Comparison of ENCODE assay signal across 1 cellular context in the genomic region with DNA sequence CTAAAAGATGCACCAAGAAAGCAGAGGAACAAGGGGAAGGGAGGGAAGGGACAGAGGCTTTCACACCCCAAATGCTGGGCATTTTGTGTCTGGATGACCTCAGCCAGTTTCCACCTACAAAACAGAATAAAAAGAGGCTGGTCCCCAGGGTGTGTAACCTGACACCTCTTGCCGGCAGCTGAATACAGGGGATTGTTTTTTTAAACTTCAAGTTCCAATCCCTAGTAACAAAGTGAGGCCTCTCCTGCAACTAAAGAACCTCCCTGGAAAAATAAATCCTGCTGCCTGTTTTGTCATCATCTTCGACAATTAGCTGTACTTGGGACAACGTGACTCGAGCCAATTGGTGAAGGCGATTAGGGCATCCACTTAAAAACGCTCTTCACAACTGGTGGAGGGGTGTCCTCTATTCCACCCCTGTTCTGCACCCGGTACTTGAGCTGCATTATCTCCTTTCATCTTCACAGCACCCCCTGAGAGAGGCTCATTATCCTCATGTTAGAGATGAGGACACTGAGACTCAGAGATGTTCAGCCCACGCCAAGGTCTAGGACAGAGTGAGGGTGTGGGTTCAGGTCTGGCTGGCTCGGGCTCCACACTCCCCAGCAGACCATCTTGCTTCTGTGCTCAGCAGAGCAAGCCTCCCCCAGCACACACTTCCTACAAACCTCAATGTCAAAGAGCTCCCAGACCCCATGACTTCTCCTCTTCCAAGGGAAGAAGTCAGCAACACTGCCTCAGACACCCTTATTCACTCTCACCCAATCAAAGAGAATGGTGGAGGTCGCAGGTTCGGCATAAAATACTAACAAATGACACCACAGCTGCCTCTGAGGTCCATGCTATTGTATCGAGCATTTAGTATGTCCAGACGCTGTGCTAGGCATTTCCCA.
TF ChIP-seq lines count a peak whose summit lies in the region.

No MANE protein-coding gene starts in this region.

TF ChIP-seq in endothelial cell of umbilical vein, 7 proteins besides CTCF, POLR2A, EP300 and RAD21:
- TF ChIP-seq, protein P1, sequence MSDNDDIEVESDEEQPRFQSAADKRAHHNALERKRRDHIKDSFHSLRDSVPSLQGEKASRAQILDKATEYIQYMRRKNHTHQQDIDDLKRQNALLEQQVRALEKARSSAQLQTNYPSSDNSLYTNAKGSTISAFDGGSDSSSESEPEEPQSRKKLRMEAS (IDR thresholded peaks at IDR 0.05; ENCODE audit: insufficient read depth, insufficient read length) = no peak
- no peak for TF ChIP-seq FOS (IDR thresholded peaks at IDR 0.05; ENCODE audit: borderline replicate concordance, insufficient read depth, low read length)
- TF ChIP-seq MYC (IDR thresholded peaks at IDR 0.05; ENCODE audit: low read depth, low read length) = no peak
- TF ChIP-seq GATA2 (IDR thresholded peaks at IDR 0.05; ENCODE audit: insufficient read depth, insufficient read length, low read depth, low read length) = no peak
- TF ChIP-seq POLR2AphosphoS5 (IDR thresholded peaks at IDR 0.05; ENCODE audit: insufficient read depth, low read depth, low read length) = no peak
- no peak for TF ChIP-seq JUN (IDR thresholded peaks at IDR 0.05; ENCODE audit: borderline replicate concordance, insufficient read depth, insufficient read length, low read depth)
- TF ChIP-seq EZH2 (IDR thresholded peaks at IDR 0.05; ENCODE audit: borderline replicate concordance, low read depth, low read length, severe bottlenecking) = no peak
